In genomic region chr15:40793216-40793989, GRCh38 we compare ENCODE assay signal across 1 cellular context.
A peak's percentile ranks its signal among the peaks of the same experiment; 100 is the strongest.
TF ChIP-seq lines count a peak whose summit lies in the region.

No MANE protein-coding gene starts in this region.

TF ChIP-seq in HepG2, 621 proteins besides CTCF, POLR2A, EP300 and RAD21 (continues in another document):
- TF ChIP-seq ERF (CRISPR knock-in tag; IDR thresholded peaks at IDR 0.05) (no peak; the same call in 1 of the 2 replicates), GFI1 (CRISPR knock-in tag; IDR thresholded peaks at IDR 0.05; ENCODE audit: borderline replicate concordance) (peak; percentile 66; the same call in 1 of the 2 replicates), NCOA2 (CRISPR knock-in tag; IDR thresholded peaks at IDR 0.05) (peak; percentile 73), KLF13 (CRISPR knock-in tag; IDR thresholded peaks at IDR 0.05) (no peak), CHD4 (IDR thresholded peaks at IDR 0.05; ENCODE audit: borderline replicate concordance, low read length) (peak; percentile 39; the same call in 1 of the 2 replicates), NR2F6 (IDR thresholded peaks at IDR 0.05) (peak; percentile 95), NR2F6 (CRISPR knock-in tag; IDR thresholded peaks at IDR 0.05) (peak; percentile 95), ZNF782 (CRISPR knock-in tag; IDR thresholded peaks at IDR 0.05; ENCODE audit: borderline replicate concordance) (no peak), MEIS1 (CRISPR knock-in tag; IDR thresholded peaks at IDR 0.05; ENCODE audit: borderline replicate concordance) (no peak), TAF15 (IDR thresholded peaks at IDR 0.05; ENCODE audit: low read depth, low read length, poor library complexity, severe bottlenecking) (no peak), ZFX (CRISPR knock-in tag; IDR thresholded peaks at IDR 0.05; ENCODE audit: low read depth) (no peak), ATF7 (IDR thresholded peaks at IDR 0.05) (no peak), ATF7 (CRISPR knock-in tag; IDR thresholded peaks at IDR 0.05) (no peak), MXI1 (IDR thresholded peaks at IDR 0.05; ENCODE audit: borderline replicate concordance, low read depth, low read length) (peak; percentile 41; the same call in 1 of the 3 replicates), ZNF605 (CRISPR knock-in tag; IDR thresholded peaks at IDR 0.05) (0 out of 2 replicates have a peak, but pooled peaks have one; percentile 15), TIGD3 (CRISPR knock-in tag; IDR thresholded peaks at IDR 0.05; ENCODE audit: borderline replicate concordance) (no peak), THYN1 (CRISPR knock-in tag; IDR thresholded peaks at IDR 0.05; ENCODE audit: borderline replicate concordance, low read depth) (no peak), ZNF672 (CRISPR knock-in tag; IDR thresholded peaks at IDR 0.05) (no peak), NR2C2 (CRISPR knock-in tag; IDR thresholded peaks at IDR 0.05; ENCODE audit: borderline replicate concordance) (peak; percentile 52; the same call in 1 of the 2 replicates), ZNF431 (CRISPR knock-in tag; IDR thresholded peaks at IDR 0.05; ENCODE audit: borderline replicate concordance, low read depth) (no peak), ZNF512 (CRISPR knock-in tag; IDR thresholded peaks at IDR 0.05) (no peak), ZSCAN22 (CRISPR knock-in tag; IDR thresholded peaks at IDR 0.05) (no peak), PAXIP1 (CRISPR knock-in tag; conservative IDR thresholded peaks at IDR 0.05) (peak; percentile 94), ZNF235 (CRISPR knock-in tag; IDR thresholded peaks at IDR 0.05; ENCODE audit: borderline replicate concordance) (no peak), SALL1 (CRISPR knock-in tag; IDR thresholded peaks at IDR 0.05) (peak; percentile 94), ARNT2 (CRISPR knock-in tag; IDR thresholded peaks at IDR 0.05; ENCODE audit: low read depth) (no peak), TFDP1 (CRISPR knock-in tag; IDR thresholded peaks at IDR 0.05; ENCODE audit: borderline replicate concordance) (no peak), CENPBD1 (CRISPR knock-in tag; IDR thresholded peaks at IDR 0.05; ENCODE audit: borderline replicate concordance, low read depth) (no peak), ZNF788 (CRISPR knock-in tag; IDR thresholded peaks at IDR 0.05; ENCODE audit: borderline replicate concordance) (peak; percentile 60; the same call in 1 of the 2 replicates), ZNF350 (CRISPR knock-in tag; IDR thresholded peaks at IDR 0.05; ENCODE audit: borderline replicate concordance, low read depth) (no peak; the same call in 1 of the 2 replicates), MATR3 (CRISPR knock-in tag; IDR thresholded peaks at IDR 0.05) (no peak), ZIK1 (CRISPR knock-in tag; IDR thresholded peaks at IDR 0.05; ENCODE audit: borderline replicate concordance, low read depth) (no peak), ZSCAN29 (CRISPR knock-in tag; conservative IDR thresholded peaks at IDR 0.05) (no peak), ZNF274 (CRISPR knock-in tag; IDR thresholded peaks at IDR 0.05) (no peak), ZNF720 (CRISPR knock-in tag; IDR thresholded peaks at IDR 0.05) (no peak), DMTF1 (CRISPR knock-in tag; IDR thresholded peaks at IDR 0.05) (no peak), MEF2D (CRISPR knock-in tag; IDR thresholded peaks at IDR 0.05) (no peak), ZBTB3 (CRISPR knock-in tag; IDR thresholded peaks at IDR 0.05; ENCODE audit: borderline replicate concordance, low read depth) (no peak), EEA1 (CRISPR knock-in tag; IDR thresholded peaks at IDR 0.05; ENCODE audit: borderline replicate concordance) (no peak), ZNF816 (CRISPR knock-in tag; IDR thresholded peaks at IDR 0.05; ENCODE audit: borderline replicate concordance) (no peak), ZFP91 (CRISPR knock-in tag; IDR thresholded peaks at IDR 0.05; ENCODE audit: borderline replicate concordance) (no peak), UBTF (CRISPR knock-in tag; IDR thresholded peaks at IDR 0.05) (peak; percentile 29; the same call in 1 of the 2 replicates), SMARCC2 (IDR thresholded peaks at IDR 0.05) (no peak), ZNF597 (CRISPR knock-in tag; IDR thresholded peaks at IDR 0.05) (no peak), FOSL1 (CRISPR knock-in tag; IDR thresholded peaks at IDR 0.05; ENCODE audit: borderline replicate concordance) (no peak), DMAP1 (CRISPR knock-in tag; IDR thresholded peaks at IDR 0.05) (0 out of 2 replicates have a peak, but pooled peaks have one; percentile 22), ZNF124 (CRISPR knock-in tag; IDR thresholded peaks at IDR 0.05) (no peak), SMAD1 (CRISPR knock-in tag; IDR thresholded peaks at IDR 0.05; ENCODE audit: borderline replicate concordance, low read depth) (no peak), IRX3 (CRISPR knock-in tag; IDR thresholded peaks at IDR 0.05; ENCODE audit: borderline replicate concordance, low read depth) (no peak)
